In the genomic region with DNA sequence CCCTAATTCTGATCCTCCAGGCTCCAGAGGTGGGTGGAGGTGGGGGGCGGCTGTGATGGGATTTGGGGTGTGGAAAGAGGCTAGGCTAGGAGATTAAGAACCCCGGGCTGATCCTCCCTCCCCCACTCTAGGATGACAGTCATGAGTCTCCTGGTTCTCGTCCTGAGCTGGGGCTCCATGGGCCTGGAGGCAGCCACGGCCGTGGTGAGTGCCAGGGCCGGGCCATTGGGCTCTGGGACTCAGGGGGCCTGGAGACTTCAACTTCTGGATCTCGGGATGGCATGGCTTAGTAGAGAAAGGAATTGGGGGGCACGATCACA, we compare ENCODE assay signal across 14 cellular contexts. TPM values are rescaled to one million over a fixed set of nuclear protein-coding genes. Genes with fewer than 3 reads are reported as not detected.
DNase-seq lines count a peak whose midpoint lies in the region; TF ChIP-seq lines count a peak whose summit lies in the region.
"Had no signal": no experiment of that assay in that cellular context is flagged by ENCODE, and none has a peak within 500 bp of the region (broad histone marks: within the 10 kb centered on the region; RNA-seq: fewer than 3 reads in every experiment).

No MANE protein-coding gene starts in this region.

- intact Hi-C loops in posterior vena cava (cut with DNase I), result no loop called here

- H3K27ac ChIP-seq in caudate nucleus (ENCODE audit: low read depth, low read length), result peak overlapping the region; percentile 87
- H3K27ac ChIP-seq: pancreas had no signal

- no peak for TF ChIP-seq CTCF in GM10266 (IDR thresholded peaks at IDR 0.05; ENCODE audit: control insufficient read depth, insufficient read depth, low read depth, missing control alignments)

- DNase-seq in GM10266 (ENCODE audit: extremely low spot score) (peak; percentile 28), caudate nucleus (lab: John Stamatoyannopoulos, UW) (no peak), posterior vena cava (ENCODE audit: low spot score) (peak; percentile 78), DMS79 (lab: John Stamatoyannopoulos, UW) (no peak)
- DNase-seq in stimulated activated CD4-positive, alpha-beta T cell treated with anti-CD3 and anti-CD28 coated beads, Interleukin-4, amount 100 ng/mL, for 1 hour, result no peak
- DNase-seq: activated CD4-positive, alpha-beta T cell treated with anti-CD3 and anti-CD28 coated beads for 1 hour; activated T-cell treated with anti-CD3 and anti-CD28 coated beads, Interleukin-2, amount 50 U/mL, for 48 hours; CD4-positive, alpha-beta memory T cell; DMS79 treated with DMSO at 0.1 percent for 48 hours; NCI-H1694 treated with DMSO at 0.1 percent for 48 hours; stimulated activated naive CD4-positive, alpha-beta T cell had no signal

RNA-seq across cellular contexts. Expression of a gene that starts 13.9 kb away (rescaled TPM):
- 1 to 10 TPM in 1 of 2 donors, under 1 TPM in 1; 0.60 to 1.4 TPM for total RNA-seq in posterior vena cava
- total RNA-seq: CD4-positive, alpha-beta memory T cell; fibroblast of lung; glomerular endothelial cell had no signal

RNA-seq across cellular contexts. Expression of a gene that starts 19.9 kb away (rescaled TPM):
- 100 to 1,000 TPM; 113 to 140 TPM for total RNA-seq in posterior vena cava

RNA-seq across cellular contexts. Expression of a gene that starts 34.4 kb away (rescaled TPM):
- 1 to 10 TPM; 4.2 to 5.1 TPM for total RNA-seq in posterior vena cava

RNA-seq across cellular contexts. Expression of a gene that starts 44.0 kb away (rescaled TPM):
- 10 to 100 TPM; 24.8 to 25.7 TPM for total RNA-seq in posterior vena cava
- total RNA-seq: CD4-positive, alpha-beta memory T cell had no signal

Comparison
In these comparisons a context has a peak if more than half of its experiments do, and no peak if none do; other contexts are left out.
1. DNase-seq: peak in GM10266 (single experiment) and posterior vena cava (single experiment); none in caudate nucleus (0 of 61), stimulated activated CD4-positive, alpha-beta T cell treated with anti-CD3 and anti-CD28 coated beads, Interleukin-4, amount 100 ng/mL, for 1 hour (single experiment) and DMS79 (single experiment).